2 cellular contexts compared by ENCODE assay signal in the genomic region with DNA sequence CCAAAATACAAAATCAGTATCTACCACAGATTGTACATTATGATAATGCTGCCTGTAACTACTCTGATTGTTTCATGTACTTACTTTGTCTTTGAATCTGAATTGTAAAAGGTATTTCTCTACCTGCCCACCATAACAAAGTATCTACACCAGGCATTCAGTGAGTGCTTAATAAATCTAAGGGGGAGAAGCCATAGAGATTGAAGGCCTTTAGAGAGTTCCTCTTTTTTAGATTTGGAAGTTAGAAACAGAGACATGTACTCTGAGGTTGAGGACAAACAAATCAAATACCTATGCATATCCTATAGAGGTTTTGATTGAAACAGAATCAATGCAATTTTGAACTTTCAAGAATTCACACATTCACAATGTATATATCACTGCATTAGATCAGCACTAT.
TF ChIP-seq lines count a peak whose summit lies in the region.

No MANE protein-coding gene starts in this region.

TF ChIP-seq in HepG2, 621 proteins besides CTCF, POLR2A, EP300 and RAD21:
- no peak for TF ChIP-seq ZNF644 (CRISPR knock-in tag; IDR thresholded peaks at IDR 0.05; ENCODE audit: low read depth)

TF ChIP-seq in K562, 482 proteins besides CTCF, POLR2A, EP300 and RAD21:
- TF ChIP-seq TRIM28 (IDR thresholded peaks at IDR 0.05) (no peak), SPI1 (IDR thresholded peaks at IDR 0.05; ENCODE audit: borderline replicate concordance, low read depth, low read length) (peak; percentile 40; the same call in 1 of the 2 replicates), ZFP1 (CRISPR knock-in tag; IDR thresholded peaks at IDR 0.05) (no peak), FOXK2 (conservative IDR thresholded peaks at IDR 0.05 in 1 of 2, IDR thresholded peaks at IDR 0.05 in 1 of 2; ENCODE audit: low read depth in 2 of 2) (no peak)
- TF ChIP-seq, protein P1, sequence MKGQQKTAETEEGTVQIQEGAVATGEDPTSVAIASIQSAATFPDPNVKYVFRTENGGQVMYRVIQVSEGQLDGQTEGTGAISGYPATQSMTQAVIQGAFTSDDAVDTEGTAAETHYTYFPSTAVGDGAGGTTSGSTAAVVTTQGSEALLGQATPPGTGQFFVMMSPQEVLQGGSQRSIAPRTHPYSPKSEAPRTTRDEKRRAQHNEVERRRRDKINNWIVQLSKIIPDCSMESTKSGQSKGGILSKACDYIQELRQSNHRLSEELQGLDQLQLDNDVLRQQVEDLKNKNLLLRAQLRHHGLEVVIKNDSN (CRISPR knock-in tag; IDR thresholded peaks at IDR 0.05): no peak
- TF ChIP-seq, protein P2, sequence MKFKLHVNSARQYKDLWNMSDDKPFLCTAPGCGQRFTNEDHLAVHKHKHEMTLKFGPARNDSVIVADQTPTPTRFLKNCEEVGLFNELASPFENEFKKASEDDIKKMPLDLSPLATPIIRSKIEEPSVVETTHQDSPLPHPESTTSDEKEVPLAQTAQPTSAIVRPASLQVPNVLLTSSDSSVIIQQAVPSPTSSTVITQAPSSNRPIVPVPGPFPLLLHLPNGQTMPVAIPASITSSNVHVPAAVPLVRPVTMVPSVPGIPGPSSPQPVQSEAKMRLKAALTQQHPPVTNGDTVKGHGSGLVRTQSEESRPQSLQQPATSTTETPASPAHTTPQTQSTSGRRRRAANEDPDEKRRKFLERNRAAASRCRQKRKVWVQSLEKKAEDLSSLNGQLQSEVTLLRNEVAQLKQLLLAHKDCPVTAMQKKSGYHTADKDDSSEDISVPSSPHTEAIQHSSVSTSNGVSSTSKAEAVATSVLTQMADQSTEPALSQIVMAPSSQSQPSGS (CRISPR knock-in tag; IDR thresholded peaks at IDR 0.05): no peak
